Comparison of ENCODE assay signal across 9 cellular contexts in genomic region chr17:77427471-77427991, GRCh38.
A peak's percentile ranks its signal among the peaks of the same experiment; 100 is the strongest.
DNase-seq lines count a peak whose midpoint lies in the region; ATAC-seq, FAIRE-seq and TF ChIP-seq lines count a peak whose summit lies in the region.
"Had no signal": no experiment of that assay in that cellular context is flagged by ENCODE, and none has a peak within 500 bp of the region (broad histone marks: within the 10 kb centered on the region; RNA-seq: fewer than 3 reads in every experiment).

No MANE protein-coding gene starts in this region.

- WGBS in mammary epithelial cell (ENCODE audit: low coverage, missing lambda C conversion rate), result 3% methylated on average over 10 of the region's 14 CpGs
- WGBS in HepG2 (ENCODE audit: low lambda C conversion rate), result 89% methylated on average over 12 of the region's 14 CpGs

- no peak overlapping the region for H3K4me3 ChIP-seq in mammary epithelial cell (replicated peaks in 1 of 3; ENCODE audit: insufficient read depth in 1 of 3, low read depth in 2 of 3, low read length in 3 of 3)
- no peak overlapping the region for H3K4me3 ChIP-seq in HepG2 (replicated peaks in 1 of 3; ENCODE audit: insufficient read depth in 1 of 3, low read depth in 2 of 3, low read length in 3 of 3)
- H3K4me3 ChIP-seq in upper lobe of right lung, result no peak overlapping the region

- no peaks in the 10 kb centered on the region for H3K9me3 Mint-ChIP-seq in T-helper 2 cell treated with Interferon-gamma antibody and Interleukin-4, amounts not matched to agents 5 μg/mL and 100 μg/mL, for 36 hours

- dilution Hi-C loops in mammary epithelial cell (cut with HindIII; ENCODE audit: low sequenced_read_pairs), result no loop called here

- H3K79me2 ChIP-seq in mammary epithelial cell (ENCODE audit: insufficient read depth, low read length), result peaks cover 98% of the 10 kb centered on the region
- H3K79me2 ChIP-seq in HepG2 (ENCODE audit: insufficient read depth, low read length), result peaks cover 42% of the 10 kb centered on the region

- no peak for FAIRE-seq in HepG2 (lab: Jason Lieb, UNC)

- peaks cover 51% of the 10 kb centered on the region for H3K4me1 Mint-ChIP-seq in T-helper 2 cell treated with Interferon-gamma antibody and Interleukin-4, amounts not matched to agents 5 μg/mL and 100 μg/mL, for 36 hours (ENCODE audit: low read depth)

- H3K36me3 ChIP-seq in mammary epithelial cell (ENCODE audit: insufficient read depth, low read length) (peaks cover 6% of the 10 kb centered on the region), HepG2 (replicated peaks in 1 of 2; ENCODE audit: control insufficient read depth in 1 of 2, insufficient read depth in 2 of 2, low read length in 2 of 2) (peaks cover 16 to 59% of the 10 kb centered on the region in 2 experiments), upper lobe of right lung (no peaks in the 10 kb centered on the region)

- no peak overlapping the region for H3K4me3 Mint-ChIP-seq in T-helper 2 cell treated with Interferon-gamma antibody and Interleukin-4, amounts not matched to agents 5 μg/mL and 100 μg/mL, for 36 hours

- no peaks in the 10 kb centered on the region for H3K27me3 ChIP-seq in mammary epithelial cell (ENCODE audit: insufficient read depth, low read length)
- H3K27me3 ChIP-seq in HepG2 (ENCODE audit: control insufficient read depth in 1 of 2, insufficient read depth in 2 of 2, low read length in 2 of 2), result no peaks in the 10 kb centered on the region
- no peaks in the 10 kb centered on the region for H3K27me3 ChIP-seq in upper lobe of right lung

- DNase-seq in T-helper 2 cell treated with Interferon-gamma antibody and Interleukin-4, amounts not matched to agents 5 μg/mL and 100 μg/mL, for 36 hours (ENCODE audit: low spot score), result no peak
- DNase-seq in T-helper 2 cell (no peak), mammary epithelial cell (peak; percentile 80), HepG2 (ENCODE audit: low spot score) (no peak), upper lobe of right lung (no peak)
- DNase-seq in stimulated activated CD8-positive, alpha-beta memory T cell treated with anti-CD3 and anti-CD28 coated beads, Interleukin-4, amount 100 ng/mL, for 48 hours, result no peak
- DNase-seq: dermis blood vessel endothelial cell had no signal

- TF ChIP-seq CTCF in mammary epithelial cell (conservative IDR thresholded peaks at IDR 0.05 in 1 of 2, IDR thresholded peaks at IDR 0.05 in 1 of 2; ENCODE audit: extremely low read depth in 1 of 2, insufficient read depth in 1 of 2, low read depth in 1 of 2, low read length in 2 of 2), result peak in 1 of 2 donors; percentile 11
- no peak for TF ChIP-seq CTCF in HepG2 (CRISPR knock-in tag; IDR thresholded peaks at IDR 0.05)
- TF ChIP-seq CTCF in upper lobe of right lung (IDR thresholded peaks at IDR 0.05), result no peak

- peak overlapping the region; percentile 10 for H3K9ac ChIP-seq in mammary epithelial cell (ENCODE audit: insufficient read depth, low read length)
- no peak overlapping the region for H3K9ac ChIP-seq in HepG2 (ENCODE audit: insufficient read depth, low read depth, low read length)

- intact Hi-C loops in mammary epithelial cell (cut with micrococcal nuclease) (loop anchor here (2.0 kb wide), 2 partner anchors 97 to 147 kb away; no protein-coding TSS in a partner anchor), HepG2 (cut with micrococcal nuclease; ENCODE audit: unreplicated experiment) (no loop called here), upper lobe of right lung (cut with DNase I) (no loop called here)

- BruUV-seq in mammary epithelial cell (replicated peaks; lab: Mats Ljungman, UMichigan) (no TSS peak), HepG2 (replicated peaks; lab: Mats Ljungman, UMichigan) (no TSS peak)

- peak overlapping the region; percentile 50 for H3K4me2 ChIP-seq in mammary epithelial cell (ENCODE audit: insufficient read depth, low read depth, low read length)
- H3K4me2 ChIP-seq in HepG2 (ENCODE audit: low read depth, low read length), result no peak overlapping the region

- no peak for TF ChIP-seq EP300 in HepG2 (IDR thresholded peaks at IDR 0.05; ENCODE audit: low read depth in 2 of 2, low read length in 2 of 2)
- no peak for TF ChIP-seq EP300 in HepG2 (CRISPR knock-in tag; IDR thresholded peaks at IDR 0.05; ENCODE audit: borderline replicate concordance)

- in situ Hi-C loops in mammary epithelial cell (cut with MboI; ENCODE audit: low sequenced_read_pairs in 2 of 2) (loop anchor here in 1 of 2 donors (5.0 to 10.0 kb wide), 3 partner anchors 45 to 103 kb away; no protein-coding TSS in a partner anchor), HepG2 (cut with HindIII; ENCODE audit: extremely low pct_ligation_motif_present, low pct_unique_long_range_greater_than_20kb) (loop anchor here (5.0 kb wide), 2 partner anchors 70 to 95 kb away; no protein-coding TSS in a partner anchor)

- no peak for TF ChIP-seq POLR2A in HepG2 (IDR thresholded peaks at IDR 0.05; ENCODE audit: insufficient read depth in 1 of 2, low read depth in 2 of 2, low read length in 2 of 2)

- peak overlapping the region; percentile 56 for H3K27ac Mint-ChIP-seq in T-helper 2 cell treated with Interferon-gamma antibody and Interleukin-4, amounts not matched to agents 5 μg/mL and 100 μg/mL, for 36 hours

- POLR2A ChIA-PET in HepG2 (lab: Yijun Ruan, JAX), result interaction anchor here (1.1 to 9.2 kb wide), 2 partner anchors 25 to 531 kb away, joined by 3 to 107 read pairs; partner anchors contain the start of gene TNRC6C

- peaks cover 6% of the 10 kb centered on the region for H4K20me1 ChIP-seq in mammary epithelial cell (ENCODE audit: insufficient read depth, low read length)
- H4K20me1 ChIP-seq in HepG2 (ENCODE audit: insufficient read depth, low read length), result peaks cover 74% of the 10 kb centered on the region

- no peak for TF ChIP-seq RAD21 in HepG2 (CRISPR knock-in tag; IDR thresholded peaks at IDR 0.05)

- H3K27me3 Mint-ChIP-seq in T-helper 2 cell treated with Interferon-gamma antibody and Interleukin-4, amounts not matched to agents 5 μg/mL and 100 μg/mL, for 36 hours (ENCODE audit: low read depth), result no peaks in the 10 kb centered on the region

- H3K4me1 ChIP-seq in mammary epithelial cell (ENCODE audit: insufficient read depth, low read length), result peaks cover 79% of the 10 kb centered on the region
- peaks cover 63% of the 10 kb centered on the region for H3K4me1 ChIP-seq in HepG2 (ENCODE audit: insufficient read depth, low read length)
- peaks cover 77% of the 10 kb centered on the region for H3K4me1 ChIP-seq in upper lobe of right lung

- ATAC-seq in HepG2, result no peak
- no peak for ATAC-seq in upper lobe of right lung
- ATAC-seq in GM21723 (IDR thresholded peaks at IDR 0.05; ENCODE audit: unreplicated experiment), result no peak
- no peak for ATAC-seq in HG02981 (IDR thresholded peaks at IDR 0.05; ENCODE audit: unreplicated experiment)

- H3K9me3 ChIP-seq in mammary epithelial cell (replicated peaks; ENCODE audit: insufficient read depth, low read length) (no peaks in the 10 kb centered on the region), HepG2 (ENCODE audit: low read length) (no peaks in the 10 kb centered on the region), upper lobe of right lung (no peaks in the 10 kb centered on the region)

- H3K27ac ChIP-seq in mammary epithelial cell (ENCODE audit: insufficient read depth, low read depth, low read length) (peak overlapping the region; percentile 54), HepG2 (ENCODE audit: extremely low read length, insufficient read depth, low read length) (no peak overlapping the region), upper lobe of right lung (peak overlapping the region; percentile 42)

- H3K36me3 Mint-ChIP-seq in T-helper 2 cell treated with Interferon-gamma antibody and Interleukin-4, amounts not matched to agents 5 μg/mL and 100 μg/mL, for 36 hours (ENCODE audit: low read depth), result peaks cover 26% of the 10 kb centered on the region

- CTCF ChIA-PET in mammary epithelial cell (lab: Charles Lee; ENCODE audit: low non-redundant PET), result interaction anchor here (0.6 kb wide), 1 partner anchor 19 kb away, joined by 4 read pairs; no protein-coding TSS in a partner anchor
- CTCF ChIA-PET in HepG2 (lab: Yijun Ruan, JAX; ENCODE audit: low intra/inter-chr PET ratio, low total read pairs), result interaction anchor here (1.3 kb wide), 1 partner anchor 67 kb away, joined by 5 read pairs; no protein-coding TSS in a partner anchor

- H2AFZ ChIP-seq in mammary epithelial cell (ENCODE audit: low read depth, low read length) (no peak overlapping the region), HepG2 (ENCODE audit: low read length) (no peak overlapping the region)

TF ChIP-seq in HepG2, 621 proteins besides CTCF, POLR2A, EP300 and RAD21:
- TF ChIP-seq ZNF687 (CRISPR knock-in tag; IDR thresholded peaks at IDR 0.05), result peak; percentile 26
- TF ChIP-seq JUNB (CRISPR knock-in tag; IDR thresholded peaks at IDR 0.05; ENCODE audit: borderline replicate concordance), result no peak
- peak; percentile 41; the same call in 1 of the 2 replicates for TF ChIP-seq FOSL2 (CRISPR knock-in tag; IDR thresholded peaks at IDR 0.05)
